Comparison of ENCODE assay signal across 1 cellular context in the genomic region with DNA sequence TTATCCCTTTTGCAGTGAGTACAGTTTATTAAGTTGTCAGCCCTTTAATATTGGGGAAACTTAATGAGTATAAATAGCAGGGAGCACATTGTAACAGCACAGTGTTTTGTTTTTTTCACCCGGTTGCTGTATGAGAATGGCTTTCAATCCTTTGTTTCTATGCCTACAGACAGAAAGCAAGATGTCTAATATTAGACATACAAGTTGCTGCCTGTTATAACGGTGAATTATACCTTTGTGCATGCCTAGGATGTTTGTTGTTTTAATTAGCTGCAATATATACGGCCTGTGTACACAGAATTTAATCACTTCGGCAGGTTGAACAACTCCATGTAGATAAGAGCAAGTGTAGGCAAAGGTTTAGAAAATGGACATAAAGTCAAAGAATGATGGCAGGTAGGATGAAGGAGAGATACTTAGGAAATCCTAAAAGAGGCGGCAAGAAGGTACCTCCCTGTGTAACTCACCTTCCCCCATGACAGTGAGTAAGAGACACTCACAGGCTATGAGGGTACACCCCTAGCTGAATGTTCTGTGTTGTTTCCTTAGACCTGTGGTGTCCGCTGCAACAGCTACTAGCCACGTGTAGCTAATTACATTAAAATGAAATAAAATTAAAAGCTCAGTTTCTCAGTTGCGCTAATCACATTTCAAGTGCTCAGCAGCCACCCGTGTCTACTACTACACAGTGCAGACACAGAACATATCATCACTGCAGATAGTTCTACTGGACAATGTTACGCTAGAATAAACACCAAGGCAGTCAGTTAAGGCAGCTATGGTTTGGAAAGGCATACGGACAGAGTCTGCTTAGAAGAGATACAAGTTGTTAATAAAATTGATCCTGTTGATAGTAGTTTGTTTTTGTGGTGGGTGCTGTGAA.
TF ChIP-seq lines count a peak whose summit lies in the region.

No MANE protein-coding gene starts in this region.

TF ChIP-seq in GM12878, 131 proteins besides CTCF, POLR2A, EP300 and RAD21:
- no peak for TF ChIP-seq MYC (IDR thresholded peaks at IDR 0.05; ENCODE audit: insufficient read depth, insufficient read length, insufficient replicate concordance, low read length, severe bottlenecking)
- TF ChIP-seq SIX5 (IDR thresholded peaks at IDR 0.05; ENCODE audit: low read depth, low read length, severe bottlenecking): no peak
- no peak for TF ChIP-seq ESRRA (IDR thresholded peaks at IDR 0.05; ENCODE audit: low read length)
- no peak; the same call in 1 of the 2 replicates for TF ChIP-seq PML (IDR thresholded peaks at IDR 0.05; ENCODE audit: low read length)
- TF ChIP-seq ZZZ3 (IDR thresholded peaks at IDR 0.05; ENCODE audit: control insufficient read depth, insufficient read length, low read depth): no peak
- TF ChIP-seq ATF2 (IDR thresholded peaks at IDR 0.05; ENCODE audit: low read length): no peak
- TF ChIP-seq KLF5 (IDR thresholded peaks at IDR 0.05; ENCODE audit: partially characterized antibody): no peak
- no peak for TF ChIP-seq SUZ12 (IDR thresholded peaks at IDR 0.05; ENCODE audit: unreplicated experiment)
- TF ChIP-seq SMC3 (IDR thresholded peaks at IDR 0.05; ENCODE audit: borderline replicate concordance, low read length): no peak
- TF ChIP-seq USF1 (IDR thresholded peaks at IDR 0.05; ENCODE audit: borderline replicate concordance, extremely low read length, insufficient read depth, low read depth, low read length): no peak
- TF ChIP-seq POU2F2 (IDR thresholded peaks at IDR 0.05; ENCODE audit: borderline replicate concordance, low read depth, low read length): no peak
- no peak for TF ChIP-seq RB1 (IDR thresholded peaks at IDR 0.05; ENCODE audit: borderline replicate concordance)
- TF ChIP-seq JUNB (IDR thresholded peaks at IDR 0.05): no peak
- no peak for TF ChIP-seq POLR2AphosphoS2 (IDR thresholded peaks at IDR 0.05; ENCODE audit: low read depth, low read length)
- TF ChIP-seq CREM (IDR thresholded peaks at IDR 0.05; ENCODE audit: low read depth): no peak
- TF ChIP-seq SMARCA5 (IDR thresholded peaks at IDR 0.05): no peak
